18 cellular contexts compared by ENCODE assay signal in genomic region chr5:180121799-180122198, GRCh38.
"Had no signal": no experiment of that assay in that cellular context is flagged by ENCODE, and none has a peak within 500 bp of the region (broad histone marks: within the 10 kb centered on the region; RNA-seq: fewer than 3 reads in every experiment).

No MANE protein-coding gene starts in this region.

- H3K27ac ChIP-seq: psoas muscle, right atrium auricular region, vagina had no signal

- H3K4me3 Mint-ChIP-seq: activated B cell treated with CpG ODN at 0.5 μM for 24 hours; activated CD4-positive, alpha-beta T cell treated with anti-CD3 and anti-CD28 coated beads for 36 hours; activated naive CD4-positive, alpha-beta T cell treated with anti-CD3 and anti-CD28 coated beads for 36 hours; activated T-cell treated with anti-CD3 and anti-CD28 coated beads, Interleukin-2, amount 50 U/mL, for 4 hours; stimulated activated naive CD8-positive, alpha-beta T cell treated with anti-CD3 and anti-CD28 coated beads, Interleukin-15, Interleukin-2, amounts not matched to agents 100 ng/mL and 50 ng/mL, for 24 hours had no signal

- H3K27me3 ChIP-seq: right atrium auricular region, vagina had no signal

- ATAC-seq: activated CD4-positive, alpha-beta T cell treated with anti-CD3 and anti-CD28 coated beads for 36 hours; activated T-cell treated with anti-CD3 and anti-CD28 coated beads, Interleukin-2, amount 50 U/mL, for 4 hours; psoas muscle had no signal

- H3K36me3 ChIP-seq: right atrium auricular region, vagina had no signal

- DNase-seq: activated B cell treated with CpG ODN at 0.5 μM for 24 hours; activated CD4-positive, alpha-beta T cell treated with anti-CD3 and anti-CD28 coated beads for 36 hours; activated CD4-positive, alpha-beta T cell treated with anti-CD3 and anti-CD28 coated beads, Interleukin-2, amount 50 U/mL, for 4 hours; activated CD8-positive, alpha-beta memory T cell treated with anti-CD3 and anti-CD28 coated beads, Interleukin-2, amount 50 U/mL, for 4 hours; activated naive CD4-positive, alpha-beta T cell treated with anti-CD3 and anti-CD28 coated beads for 36 hours; activated T-cell treated with anti-CD3 and anti-CD28 coated beads, Interleukin-2, amount 50 U/mL, for 4 hours; amygdala; cerebellar nuclear complex; cortex of kidney; occipital lobe; psoas muscle; stimulated activated CD4-positive, alpha-beta T cell treated with anti-CD3 and anti-CD28 coated beads, Interleukin-12 subunit alpha, Interleukin-12 subunit beta, amount 100 ng/mL, for 4 hours; stimulated activated CD4-positive, alpha-beta T cell treated with anti-CD3 and anti-CD28 coated beads, Interleukin-4, amount 100 ng/mL, for 4 hours; T-helper 1 cell had no signal

- H3K9me3 ChIP-seq: psoas muscle, right atrium auricular region, tibial nerve, vagina had no signal

- H3K27ac Mint-ChIP-seq: activated B cell treated with CpG ODN at 0.5 μM for 24 hours; activated CD4-positive, alpha-beta T cell treated with anti-CD3 and anti-CD28 coated beads for 36 hours; activated naive CD4-positive, alpha-beta T cell treated with anti-CD3 and anti-CD28 coated beads for 36 hours; stimulated activated naive CD8-positive, alpha-beta T cell treated with anti-CD3 and anti-CD28 coated beads, Interleukin-15, Interleukin-2, amounts not matched to agents 100 ng/mL and 50 ng/mL, for 24 hours had no signal

- H3K4me1 Mint-ChIP-seq: activated B cell treated with CpG ODN at 0.5 μM for 24 hours; activated CD4-positive, alpha-beta T cell treated with anti-CD3 and anti-CD28 coated beads for 36 hours had no signal

- H3K4me3 ChIP-seq: psoas muscle, right atrium auricular region, tibial nerve, vagina had no signal

- H3K9me3 Mint-ChIP-seq: activated B cell treated with CpG ODN at 0.5 μM for 24 hours; activated naive CD4-positive, alpha-beta T cell treated with anti-CD3 and anti-CD28 coated beads for 36 hours; activated T-cell treated with anti-CD3 and anti-CD28 coated beads, Interleukin-2, amount 50 U/mL, for 4 hours; stimulated activated naive CD8-positive, alpha-beta T cell treated with anti-CD3 and anti-CD28 coated beads, Interleukin-15, Interleukin-2, amounts not matched to agents 100 ng/mL and 50 ng/mL, for 24 hours had no signal

- H3K4me1 ChIP-seq: psoas muscle, vagina had no signal
